ENCODE assay signal across 12 cellular contexts in the genomic region with DNA sequence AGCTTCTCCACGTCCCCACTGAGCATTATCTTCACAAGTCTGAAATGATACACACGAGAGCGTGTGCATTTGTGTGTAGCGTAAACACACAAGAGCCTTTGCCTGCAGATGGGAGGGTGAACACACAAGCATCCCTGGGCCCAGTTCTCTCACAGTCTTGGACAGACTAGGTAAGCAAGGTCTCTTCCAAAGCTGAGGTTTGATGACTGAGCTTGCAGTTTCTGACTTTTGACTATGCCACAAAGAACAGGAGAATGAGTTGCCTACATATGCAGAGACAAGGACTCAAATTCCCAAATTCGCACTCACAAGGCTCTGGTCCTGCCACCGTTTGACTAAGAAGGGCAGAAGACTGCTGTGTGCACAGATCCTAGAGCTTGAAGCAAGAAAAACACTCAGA. TPM values are rescaled to one million over a fixed set of nuclear protein-coding genes. Genes with fewer than 3 reads are reported as not detected.
DNase-seq lines count a peak whose midpoint lies in the region; ATAC-seq and TF ChIP-seq lines count a peak whose summit lies in the region.
"Had no signal": no experiment of that assay in that cellular context is flagged by ENCODE, and none has a peak within 500 bp of the region (broad histone marks: within the 10 kb centered on the region; RNA-seq: fewer than 3 reads in every experiment).

No MANE protein-coding gene starts in this region.

- H3K27ac Mint-ChIP-seq in activated CD8-positive, alpha-beta T cell treated with anti-CD3 and anti-CD28 coated beads for 36 hours, result peak overlapping the region; percentile 74

- H3K9me3 ChIP-seq in skeletal muscle tissue (ENCODE audit: control insufficient read depth in 3 of 3, low read length in 3 of 3), result no peaks in the 10 kb centered on the region
- H3K9me3 ChIP-seq: body of pancreas had no signal

- ATAC-seq in GM18867 (IDR thresholded peaks at IDR 0.05; ENCODE audit: unreplicated experiment), result peak; percentile 6
- peak; percentile 6 for ATAC-seq in HG02571 (IDR thresholded peaks at IDR 0.05; ENCODE audit: unreplicated experiment)
- ATAC-seq in activated CD8-positive, alpha-beta T cell treated with anti-CD3 and anti-CD28 coated beads for 36 hours, result peak; percentile 31
- ATAC-seq: body of pancreas, sciatic nerve had no signal

- CTCF ChIA-PET in activated CD8-positive, alpha-beta T cell treated with anti-CD3 and anti-CD28 coated beads for 36 hours (lab: Charles Lee), result interaction anchor here (0.7 to 7.3 kb wide), 23 partner anchors 9 to 148 kb away, joined by 3 to 102 read pairs (median 5); no protein-coding TSS in a partner anchor

- no peaks in the 10 kb centered on the region for H3K9me3 Mint-ChIP-seq in activated CD8-positive, alpha-beta T cell treated with anti-CD3 and anti-CD28 coated beads for 36 hours

- peaks cover 80% of the 10 kb centered on the region for H3K4me1 Mint-ChIP-seq in activated CD8-positive, alpha-beta T cell treated with anti-CD3 and anti-CD28 coated beads for 36 hours (ENCODE audit: low read depth)

- peaks cover 36% of the 10 kb centered on the region for H3K36me3 Mint-ChIP-seq in activated CD8-positive, alpha-beta T cell treated with anti-CD3 and anti-CD28 coated beads for 36 hours (ENCODE audit: low read depth)

- H3K9ac ChIP-seq in skeletal muscle tissue (ENCODE audit: low read depth in 1 of 3, low read length in 3 of 3), result no peak overlapping the region

- no peak for TF ChIP-seq POLR2A in erythroblast (IDR thresholded peaks at IDR 0.05; ENCODE audit: low read length)

- H3K27me3 ChIP-seq in skeletal muscle tissue (ENCODE audit: control insufficient read depth in 3 of 3, insufficient read depth in 3 of 3, low read length in 3 of 3), result no peaks in the 10 kb centered on the region
- H3K27me3 ChIP-seq: body of pancreas had no signal

- H3K4me1 ChIP-seq in skeletal muscle tissue (ENCODE audit: control insufficient read depth in 3 of 3, insufficient read depth in 3 of 3, low read length in 3 of 3), result peaks cover 69 to 81% (median 81%) of the 10 kb centered on the region in 3 donors

- H3K36me3 ChIP-seq in skeletal muscle tissue (ENCODE audit: control insufficient read depth in 3 of 3, insufficient read depth in 3 of 3, low read length in 3 of 3), result peaks cover 0 to 2% (median 0%) of the 10 kb centered on the region in 3 donors

- peak overlapping the region; percentile 31 for H3K4me3 Mint-ChIP-seq in activated CD8-positive, alpha-beta T cell treated with anti-CD3 and anti-CD28 coated beads for 36 hours

- intact Hi-C loops in activated CD8-positive, alpha-beta T cell treated with anti-CD3 and anti-CD28 coated beads for 36 hours (cut with micrococcal nuclease), result loop anchor here (2.0 to 5.0 kb wide), 3 partner anchors 30 to 54 kb away; a partner anchor contains a TSS

- no peaks in the 10 kb centered on the region for H3K27me3 Mint-ChIP-seq in activated CD8-positive, alpha-beta T cell treated with anti-CD3 and anti-CD28 coated beads for 36 hours

- TF ChIP-seq CTCF in activated CD8-positive, alpha-beta T cell treated with anti-CD3 and anti-CD28 coated beads for 36 hours (IDR thresholded peaks at IDR 0.05), result no peak

- no peak overlapping the region for H3K4me3 ChIP-seq in skeletal muscle tissue (ENCODE audit: low read length in 3 of 3)
- H3K4me3 ChIP-seq: body of pancreas had no signal

- POLR2A ChIA-PET in activated CD8-positive, alpha-beta T cell treated with anti-CD3 and anti-CD28 coated beads for 36 hours (lab: Charles Lee), result interaction anchor here (0.9 to 4.1 kb wide), 22 partner anchors 10 to 103 kb away, joined by 3 to 68 read pairs (median 5); a partner anchor contains a TSS

- no peak for DNase-seq in activated CD8-positive, alpha-beta T cell treated with anti-CD3 and anti-CD28 coated beads for 36 hours
- DNase-seq in erythroblast (lab: John Stamatoyannopoulos, UW), result no peak
- DNase-seq in NOMO-1 (lab: John Stamatoyannopoulos, UW; ENCODE audit: unreplicated experiment in 2 of 2), result no peak
- DNase-seq in AG08395 (ENCODE audit: low spot score), result no peak
- no peak for DNase-seq in ureter (ENCODE audit: low spot score)
- DNase-seq: body of pancreas, NCI-H1092, WERI-Rb-1 had no signal

- peak overlapping the region; percentile 64 for H3K27ac ChIP-seq in skeletal muscle tissue (ENCODE audit: low read depth, low read length)
- H3K27ac ChIP-seq: body of pancreas, WERI-Rb-1 had no signal

RNA-seq across cellular contexts. Expression of a gene that starts 55.8 kb away (rescaled TPM):
- total RNA-seq in activated CD8-positive, alpha-beta T cell treated with anti-CD3 and anti-CD28 coated beads for 36 hours, result 10 to 100 TPM; 15.1 to 18.0 TPM
- total RNA-seq in skeletal muscle tissue (32.4 TPM), ureter (38.8 TPM)
